In the genomic region with DNA sequence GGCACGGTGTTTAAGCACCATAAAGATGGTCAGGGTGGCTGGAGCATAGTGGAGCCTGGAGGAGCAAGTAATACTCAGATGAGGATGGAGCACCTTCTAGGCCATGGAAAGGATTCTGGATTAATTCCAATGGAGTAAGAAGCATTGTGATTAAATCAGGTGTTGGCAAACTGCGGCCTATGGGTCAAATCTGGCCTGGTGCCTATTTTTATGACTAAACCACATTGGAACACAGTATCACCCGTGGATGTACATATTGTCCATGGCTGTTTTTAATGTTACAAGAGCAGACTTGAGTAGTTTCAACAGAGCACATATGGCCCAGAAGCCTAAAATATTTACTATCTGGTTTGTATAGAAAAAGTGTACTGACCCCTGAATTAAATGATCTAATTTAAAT, we compare ENCODE assay signal across 21 cellular contexts. TPM values are rescaled to one million over a fixed set of nuclear protein-coding genes. Genes with fewer than 3 reads are reported as not detected.
A peak's percentile ranks its signal among the peaks of the same experiment; 100 is the strongest.
DNase-seq lines count a peak whose midpoint lies in the region; ATAC-seq and TF ChIP-seq lines count a peak whose summit lies in the region.
"Had no signal": no experiment of that assay in that cellular context is flagged by ENCODE, and none has a peak within 500 bp of the region (broad histone marks: within the 10 kb centered on the region; RNA-seq: fewer than 3 reads in every experiment).

No MANE protein-coding gene starts in this region.

- no peaks in the 10 kb centered on the region for H3K9me3 Mint-ChIP-seq in activated CD4-positive, alpha-beta T cell treated with anti-CD3 and anti-CD28 coated beads, Interleukin-2, amount 10 ng/mL, durations not matched to agents 24 days and 14 days
- no peaks in the 10 kb centered on the region for H3K9me3 Mint-ChIP-seq in naive thymus-derived CD4-positive, alpha-beta T cell
- H3K9me3 Mint-ChIP-seq: CD8-positive, alpha-beta T cell; IgD-negative memory B cell had no signal

- POLR2A ChIA-PET in RWPE1 (lab: Yijun Ruan, JAX; ENCODE audit: low non-redundant PET), result no interaction called here
- POLR2A ChIA-PET in naive thymus-derived CD4-positive, alpha-beta T cell (lab: Charles Lee), result no interaction called here

- H3K9me3 ChIP-seq in naive thymus-derived CD4-positive, alpha-beta T cell (ENCODE audit: control insufficient read depth in 2 of 3, low read length in 3 of 3), result no peaks in the 10 kb centered on the region
- H3K9me3 ChIP-seq: MG63, SJCRH30 had no signal

- no peaks in the 10 kb centered on the region for H3K27me3 ChIP-seq in naive thymus-derived CD4-positive, alpha-beta T cell (ENCODE audit: control insufficient read depth in 2 of 2, insufficient read depth in 2 of 2, low read length in 2 of 2)
- H3K27me3 ChIP-seq: MG63, SJCRH30 had no signal

- H3K4me3 ChIP-seq in cardiac fibroblast (replicated peaks in 1 of 2; ENCODE audit: low read depth in 2 of 2, low read length in 2 of 2), result no peak overlapping the region
- H3K4me3 ChIP-seq in fibroblast of pulmonary artery (replicated peaks; ENCODE audit: low read depth, low read length), result no peak overlapping the region
- no peak overlapping the region for H3K4me3 ChIP-seq in naive thymus-derived CD4-positive, alpha-beta T cell (ENCODE audit: low read length)
- H3K4me3 ChIP-seq: MG63, PC-9, SJCRH30 had no signal

- H3K36me3 ChIP-seq in naive thymus-derived CD4-positive, alpha-beta T cell (ENCODE audit: control insufficient read depth in 2 of 3, insufficient read depth in 3 of 3, low read length in 3 of 3), result no peaks in the 10 kb centered on the region
- H3K36me3 ChIP-seq: MG63 had no signal

- H3K4me1 ChIP-seq in naive thymus-derived CD4-positive, alpha-beta T cell (ENCODE audit: control insufficient read depth in 2 of 2, insufficient read depth in 2 of 2, low read length in 2 of 2), result no peaks in the 10 kb centered on the region
- H3K4me1 ChIP-seq: SJCRH30 had no signal

- intact Hi-C loops in activated CD4-positive, alpha-beta T cell treated with anti-CD3 and anti-CD28 coated beads, Interleukin-2, amount 10 ng/mL, durations not matched to agents 24 days and 14 days (cut with micrococcal nuclease), result no loop called here
- intact Hi-C loops in naive thymus-derived CD4-positive, alpha-beta T cell (cut with micrococcal nuclease), result no loop called here

- no peak for ATAC-seq in HG02870 (IDR thresholded peaks at IDR 0.05; ENCODE audit: unreplicated experiment)
- no peak for ATAC-seq in naive thymus-derived CD4-positive, alpha-beta T cell
- ATAC-seq: CD8-positive, alpha-beta T cell had no signal

- TF ChIP-seq CTCF in RWPE1 (conservative IDR thresholded peaks at IDR 0.05; ENCODE audit: low read depth) (no peak), cardiac fibroblast (IDR thresholded peaks at IDR 0.05; ENCODE audit: low read depth, low read length) (no peak), fibroblast of pulmonary artery (IDR thresholded peaks at IDR 0.05; ENCODE audit: low read length, missing control alignments) (no peak)

- CTCF ChIA-PET in RWPE1 (lab: Yijun Ruan, JAX), result no interaction called here
- CTCF ChIA-PET in naive thymus-derived CD4-positive, alpha-beta T cell (lab: Charles Lee), result no interaction called here

- H3K27me3 Mint-ChIP-seq in activated CD4-positive, alpha-beta T cell treated with anti-CD3 and anti-CD28 coated beads, Interleukin-2, amount 10 ng/mL, durations not matched to agents 24 days and 14 days, result no peaks in the 10 kb centered on the region
- no peaks in the 10 kb centered on the region for H3K27me3 Mint-ChIP-seq in naive thymus-derived CD4-positive, alpha-beta T cell
- H3K27me3 Mint-ChIP-seq: IgD-negative memory B cell had no signal

- H3K27ac ChIP-seq in RWPE1, result peak overlapping the region; percentile 60; the same call in 1 of the 2 replicates
- no peak overlapping the region for H3K27ac ChIP-seq in naive thymus-derived CD4-positive, alpha-beta T cell (ENCODE audit: low read depth, low read length)
- H3K27ac ChIP-seq: PC-9, SJCRH30 had no signal

- no peak for DNase-seq in activated CD4-positive, alpha-beta T cell treated with anti-CD3 and anti-CD28 coated beads, Interleukin-2, amount 10 ng/mL, durations not matched to agents 24 days and 14 days
- DNase-seq in activated CD4-positive, alpha-beta T cell treated with anti-CD3 and anti-CD28 coated beads, Interleukin-2, amount 50 U/mL, for 1 hour, result no peak
- peak; percentile 39 for DNase-seq in RWPE1 (ENCODE audit: low spot score)
- DNase-seq in cardiac fibroblast (ENCODE audit: low read depth in 2 of 2), result peak; percentile 8 to 61
- peak; percentile 42 for DNase-seq in fibroblast of pulmonary artery (ENCODE audit: low read depth)
- no peak for DNase-seq in NCI-H510A (lab: John Stamatoyannopoulos, UW)
- DNase-seq in naive thymus-derived CD4-positive, alpha-beta T cell, result no peak
- DNase-seq: AML-193; C1 segment of cervical spinal cord; CD8-positive, alpha-beta T cell; DMS153; GDM1; MG63; NCI-H1417; NCI-H187; NCI-H510A treated with DMSO at 0.1 percent for 48 hours; NCI-H748 treated with DMSO at 0.1 percent for 48 hours; PC-9; SJCRH30 had no signal

- peak overlapping the region; percentile 17 for H3K27ac Mint-ChIP-seq in activated CD4-positive, alpha-beta T cell treated with anti-CD3 and anti-CD28 coated beads, Interleukin-2, amount 10 ng/mL, durations not matched to agents 24 days and 14 days
- H3K27ac Mint-ChIP-seq in naive thymus-derived CD4-positive, alpha-beta T cell, result no peak overlapping the region
- H3K27ac Mint-ChIP-seq: CD8-positive, alpha-beta T cell; IgD-negative memory B cell had no signal

- H3K4me1 Mint-ChIP-seq in activated CD4-positive, alpha-beta T cell treated with anti-CD3 and anti-CD28 coated beads, Interleukin-2, amount 10 ng/mL, durations not matched to agents 24 days and 14 days, result no peaks in the 10 kb centered on the region
- no peaks in the 10 kb centered on the region for H3K4me1 Mint-ChIP-seq in naive thymus-derived CD4-positive, alpha-beta T cell

- no peak overlapping the region for H3K4me3 Mint-ChIP-seq in activated CD4-positive, alpha-beta T cell treated with anti-CD3 and anti-CD28 coated beads, Interleukin-2, amount 10 ng/mL, durations not matched to agents 24 days and 14 days
- H3K4me3 Mint-ChIP-seq in naive thymus-derived CD4-positive, alpha-beta T cell, result no peak overlapping the region
- H3K4me3 Mint-ChIP-seq: CD8-positive, alpha-beta T cell; IgD-negative memory B cell had no signal

- H3K36me3 Mint-ChIP-seq in activated CD4-positive, alpha-beta T cell treated with anti-CD3 and anti-CD28 coated beads, Interleukin-2, amount 10 ng/mL, durations not matched to agents 24 days and 14 days (ENCODE audit: low read depth), result peaks cover 2% of the 10 kb centered on the region
- peaks cover 0 to 39% (median 16%) of the 10 kb centered on the region in 5 donors for H3K36me3 Mint-ChIP-seq in naive thymus-derived CD4-positive, alpha-beta T cell

RNA-seq across cellular contexts. Expression of a gene that starts 49.9 kb away (rescaled TPM):
- total RNA-seq in activated CD4-positive, alpha-beta T cell treated with anti-CD3 and anti-CD28 coated beads, Interleukin-2, amount 10 ng/mL, durations not matched to agents 24 days and 14 days, result 88.4 and 92.2 TPM in 2 replicates
- 100 to 1,000 TPM in 1 of 5 experiments, 10 to 100 TPM in 4; 81.0 to 107 (median 91.6) TPM for total RNA-seq in naive thymus-derived CD4-positive, alpha-beta T cell
- polyA plus RNA-seq in naive thymus-derived CD4-positive, alpha-beta T cell, result 100 to 1,000 TPM; 104 to 106 TPM

Comparison
In these comparisons a context has a peak if more than half of its experiments do, and no peak if none do; other contexts are left out.
1. DNase-seq: peak in RWPE1 (single experiment), cardiac fibroblast (2 of 2) and fibroblast of pulmonary artery (single experiment); none in activated CD4-positive, alpha-beta T cell treated with anti-CD3 and anti-CD28 coated beads, Interleukin-2, amount 10 ng/mL, durations not matched to agents 24 days and 14 days (single experiment), activated CD4-positive, alpha-beta T cell treated with anti-CD3 and anti-CD28 coated beads, Interleukin-2, amount 50 U/mL, for 1 hour (single experiment), NCI-H510A (single experiment) and naive thymus-derived CD4-positive, alpha-beta T cell (0 of 9).